ENCODE assay signal across 15 cellular contexts in genomic region chr2:190986221-190986953, GRCh38. TPM values are rescaled to one million over a fixed set of nuclear protein-coding genes. Genes with fewer than 3 reads are reported as not detected.
DNase-seq lines count a peak whose midpoint lies in the region; TF ChIP-seq lines count a peak whose summit lies in the region.
"Had no signal": no experiment of that assay in that cellular context is flagged by ENCODE, and none has a peak within 500 bp of the region (broad histone marks: within the 10 kb centered on the region; RNA-seq: fewer than 3 reads in every experiment).

No MANE protein-coding gene starts in this region.

- POLR2A ChIA-PET in CD4-positive, alpha-beta memory T cell (lab: Charles Lee; ENCODE audit: partially characterized antibody) = no interaction called here

- peaks cover 86 to 94% of the 10 kb centered on the region in 2 donors for H3K36me3 Mint-ChIP-seq in CD4-positive, alpha-beta memory T cell
- peaks cover 59% of the 10 kb centered on the region for H3K36me3 Mint-ChIP-seq in chondrocyte (ENCODE audit: low read depth)

- H3K27ac Mint-ChIP-seq in CD4-positive, alpha-beta memory T cell = peak overlapping the region in 5 of 7 donors; percentile 46 to 75 (median 66)
- peak overlapping the region; percentile 38 for H3K27ac Mint-ChIP-seq in chondrocyte (ENCODE audit: unreplicated experiment)
- H3K27ac Mint-ChIP-seq: nephron progenitor cell had no signal

- 81% methylated on average over 13 of the region's 13 CpGs for WGBS in prostate gland

- H3K4me1 Mint-ChIP-seq in CD4-positive, alpha-beta memory T cell = peaks cover 14 to 30% (median 21%) of the 10 kb centered on the region in 4 donors
- H3K4me1 Mint-ChIP-seq in chondrocyte (ENCODE audit: low read depth) = peaks cover 8% of the 10 kb centered on the region

- DNase-seq in DMS 273 (lab: John Stamatoyannopoulos, UW; ENCODE audit: unreplicated experiment) (peak; percentile 15), DMS 273 treated with DMSO at 0.1 percent for 48 hours (lab: John Stamatoyannopoulos, UW) (no peak), NB4 (ENCODE audit: low read depth) (peak; percentile 78), chondrocyte (ENCODE audit: low spot score) (no peak), prostate gland (ENCODE audit: low spot score) (no peak), NCI-H526 (lab: John Stamatoyannopoulos, UW) (no peak), NOMO-1 treated with DMSO at 0.1 percent for 48 hours (lab: John Stamatoyannopoulos, UW; ENCODE audit: unreplicated experiment) (no peak)
- no peak for DNase-seq in CD4-positive, alpha-beta memory T cell
- DNase-seq: GOT3, left lung, NCI-H1105, nephron progenitor cell, OCI-M1, thyroid gland had no signal

- no peak overlapping the region for H3K4me3 Mint-ChIP-seq in CD4-positive, alpha-beta memory T cell
- H3K4me3 Mint-ChIP-seq in chondrocyte (ENCODE audit: unreplicated experiment) = no peak overlapping the region
- H3K4me3 Mint-ChIP-seq: nephron progenitor cell had no signal

- no peaks in the 10 kb centered on the region for H3K27me3 Mint-ChIP-seq in CD4-positive, alpha-beta memory T cell
- H3K27me3 Mint-ChIP-seq in chondrocyte (ENCODE audit: low read depth) = no peaks in the 10 kb centered on the region

- no peaks in the 10 kb centered on the region for H3K9me3 Mint-ChIP-seq in CD4-positive, alpha-beta memory T cell
- H3K9me3 Mint-ChIP-seq in chondrocyte (ENCODE audit: low read depth) = no peaks in the 10 kb centered on the region

- intact Hi-C loops in CD4-positive, alpha-beta memory T cell (cut with micrococcal nuclease) = loop anchor here (5.0 kb wide), 1 partner anchor 36 kb away; no protein-coding TSS in a partner anchor
- intact Hi-C loops in prostate gland (cut with DNase I) = no loop called here

- no peak for TF ChIP-seq POLR2A in NB4 (IDR thresholded peaks at IDR 0.05; ENCODE audit: extremely low read depth, insufficient read length)
- TF ChIP-seq POLR2A in prostate gland (IDR thresholded peaks at IDR 0.05) = no peak

- H3K36me3 ChIP-seq in CD4-positive, alpha-beta memory T cell (ENCODE audit: insufficient read depth, low read length) = peaks cover 99% of the 10 kb centered on the region
- peaks cover 9 to 10% of the 10 kb centered on the region in 2 donors for H3K36me3 ChIP-seq in prostate gland

- CTCF ChIA-PET in CD4-positive, alpha-beta memory T cell (lab: Charles Lee; ENCODE audit: partially characterized antibody) = interaction anchor here (1.4 to 1.5 kb wide), 3 partner anchors 10 to 43 kb away, joined by 4 read pairs; no protein-coding TSS in a partner anchor

- no peaks in the 10 kb centered on the region for H3K27me3 ChIP-seq in CD4-positive, alpha-beta memory T cell (ENCODE audit: insufficient read depth, low read length)
- H3K27me3 ChIP-seq in prostate gland (replicated peaks; ENCODE audit: insufficient read depth) = no peaks in the 10 kb centered on the region
- H3K27me3 ChIP-seq: left lung, thyroid gland had no signal

- H3K4me3 ChIP-seq in CD4-positive, alpha-beta memory T cell (ENCODE audit: low read length in 2 of 2) = no peak overlapping the region
- H3K4me3 ChIP-seq in NB4 (ENCODE audit: low read depth, low read length) = no peak overlapping the region
- no peak overlapping the region for H3K4me3 ChIP-seq in prostate gland
- H3K4me3 ChIP-seq: left lung, thyroid gland had no signal

- no peak overlapping the region for H3K27ac ChIP-seq in CD4-positive, alpha-beta memory T cell (ENCODE audit: low read depth, low read length)
- no peak overlapping the region for H3K27ac ChIP-seq in prostate gland
- H3K27ac ChIP-seq: 22Rv1, left lung, thyroid gland had no signal

- no peaks in the 10 kb centered on the region for H3K9me3 ChIP-seq in CD4-positive, alpha-beta memory T cell (ENCODE audit: control insufficient read depth in 1 of 2, low read length in 2 of 2)
- H3K9me3 ChIP-seq in prostate gland = no peaks in the 10 kb centered on the region
- H3K9me3 ChIP-seq: left lung, thyroid gland had no signal

- peaks cover 13% of the 10 kb centered on the region for H3K4me1 ChIP-seq in CD4-positive, alpha-beta memory T cell (ENCODE audit: insufficient read depth, low read length)
- H3K4me1 ChIP-seq in prostate gland (replicated peaks) = no peaks in the 10 kb centered on the region
- H3K4me1 ChIP-seq: thyroid gland had no signal

- TF ChIP-seq CTCF in NB4 (IDR thresholded peaks at IDR 0.05; ENCODE audit: low read depth, low read length) = no peak
- no peak for TF ChIP-seq CTCF in chondrocyte (IDR thresholded peaks at IDR 0.05)
- no peak for TF ChIP-seq CTCF in prostate gland (IDR thresholded peaks at IDR 0.05)

RNA-seq across cellular contexts. Expression of gene STAT1, which starts 27.6 kb away (rescaled TPM):
- total RNA-seq in CD4-positive, alpha-beta memory T cell = 100 to 1,000 TPM; 130 TPM
- polyA plus RNA-seq in CD4-positive, alpha-beta memory T cell = 100 to 1,000 TPM; 221 to 230 TPM
- total RNA-seq in chondrocyte (71.5 to 143 TPM (median 140 TPM) in 3 replicates), prostate gland (10 to 100 TPM; 53.3 to 64.1 TPM)

Comparison
In these comparisons a context has a peak if more than half of its experiments do, and no peak if none do; other contexts are left out.
1. DNase-seq: peak in DMS 273 (single experiment) and NB4 (single experiment); none in DMS 273 treated with DMSO at 0.1 percent for 48 hours (single experiment), CD4-positive, alpha-beta memory T cell (0 of 5), chondrocyte (single experiment), prostate gland (single experiment), NCI-H526 (0 of 2) and NOMO-1 treated with DMSO at 0.1 percent for 48 hours (single experiment).